ENCODE assay signal across 11 cellular contexts in genomic region chr22:29784451-29785361, GRCh38. TPM values are rescaled to one million over a fixed set of nuclear protein-coding genes. Genes with fewer than 3 reads are reported as not detected.
DNase-seq lines count a peak whose midpoint lies in the region; ATAC-seq lines count a peak whose summit lies in the region.
"Had no signal": no experiment of that assay in that cellular context is flagged by ENCODE, and none has a peak within 500 bp of the region (broad histone marks: within the 10 kb centered on the region; RNA-seq: fewer than 3 reads in every experiment).

No MANE protein-coding gene starts in this region.

- peak; percentile 19 for DNase-seq in MV-4-11 (lab: John Stamatoyannopoulos, UW)
- DNase-seq in medulla oblongata (ENCODE audit: extremely low spot score): peak; percentile 80
- no peak for DNase-seq in SKM-1 treated with dmso at 0.1 percent for 144 hours (lab: John Stamatoyannopoulos, UW; ENCODE audit: unreplicated experiment)
- DNase-seq: activated CD8-positive, alpha-beta T cell treated with anti-CD3 and anti-CD28 coated beads, Interleukin-2, amount 10 ng/mL, durations not matched to agents 7 days and 5 days; NCI-H510A treated with DMSO at 0.1 percent for 48 hours had no signal

- H3K9me3 ChIP-seq in stomach smooth muscle (ENCODE audit: control insufficient read depth in 2 of 2, low read length in 2 of 2): no peaks in the 10 kb centered on the region

- no peaks in the 10 kb centered on the region for H3K27me3 ChIP-seq in stomach smooth muscle (ENCODE audit: control insufficient read depth in 1 of 2, insufficient read depth in 2 of 2, low read length in 2 of 2)

- no peak overlapping the region for H3K9ac ChIP-seq in stomach smooth muscle (ENCODE audit: low read length in 2 of 2)

- ATAC-seq in esophagus mucosa (peak; percentile 14), GM21576 (IDR thresholded peaks at IDR 0.05; ENCODE audit: unreplicated experiment) (no peak), HG02973 (IDR thresholded peaks at IDR 0.05; ENCODE audit: unreplicated experiment) (no peak), GM19452 (IDR thresholded peaks at IDR 0.05; ENCODE audit: unreplicated experiment) (no peak)
- ATAC-seq: activated CD8-positive, alpha-beta T cell treated with anti-CD3 and anti-CD28 coated beads, Interleukin-2, amount 10 ng/mL, durations not matched to agents 7 days and 5 days; K562 had no signal

- H3K36me3 ChIP-seq in stomach smooth muscle (ENCODE audit: control insufficient read depth in 2 of 2, insufficient read depth in 2 of 2, low read length in 2 of 2): peaks cover 9 to 18% of the 10 kb centered on the region in 2 donors

- peak overlapping the region; percentile 41 for H3K27ac ChIP-seq in stomach smooth muscle (ENCODE audit: low read length)

- peaks cover 16% of the 10 kb centered on the region for H3K4me1 ChIP-seq in stomach smooth muscle (ENCODE audit: control insufficient read depth, insufficient read depth, low read length)

- H3K4me3 ChIP-seq in stomach smooth muscle (ENCODE audit: low read length in 2 of 2): no peak overlapping the region
- H3K4me3 ChIP-seq: K562 had no signal

RNA-seq across cellular contexts. Expression of gene UQCR10, which starts 17.5 kb away (rescaled TPM):
- total RNA-seq in esophagus mucosa: 96.0 TPM

RNA-seq across cellular contexts. Expression of gene ZMAT5, which starts 17.9 kb away (rescaled TPM):
- total RNA-seq in esophagus mucosa: 21.1 TPM

RNA-seq across cellular contexts. Expression of gene ASCC2, which starts 53.4 kb away (rescaled TPM):
- 58.6 TPM for total RNA-seq in esophagus mucosa
